Comparison of ENCODE assay signal across 1 cellular context in the genomic region with DNA sequence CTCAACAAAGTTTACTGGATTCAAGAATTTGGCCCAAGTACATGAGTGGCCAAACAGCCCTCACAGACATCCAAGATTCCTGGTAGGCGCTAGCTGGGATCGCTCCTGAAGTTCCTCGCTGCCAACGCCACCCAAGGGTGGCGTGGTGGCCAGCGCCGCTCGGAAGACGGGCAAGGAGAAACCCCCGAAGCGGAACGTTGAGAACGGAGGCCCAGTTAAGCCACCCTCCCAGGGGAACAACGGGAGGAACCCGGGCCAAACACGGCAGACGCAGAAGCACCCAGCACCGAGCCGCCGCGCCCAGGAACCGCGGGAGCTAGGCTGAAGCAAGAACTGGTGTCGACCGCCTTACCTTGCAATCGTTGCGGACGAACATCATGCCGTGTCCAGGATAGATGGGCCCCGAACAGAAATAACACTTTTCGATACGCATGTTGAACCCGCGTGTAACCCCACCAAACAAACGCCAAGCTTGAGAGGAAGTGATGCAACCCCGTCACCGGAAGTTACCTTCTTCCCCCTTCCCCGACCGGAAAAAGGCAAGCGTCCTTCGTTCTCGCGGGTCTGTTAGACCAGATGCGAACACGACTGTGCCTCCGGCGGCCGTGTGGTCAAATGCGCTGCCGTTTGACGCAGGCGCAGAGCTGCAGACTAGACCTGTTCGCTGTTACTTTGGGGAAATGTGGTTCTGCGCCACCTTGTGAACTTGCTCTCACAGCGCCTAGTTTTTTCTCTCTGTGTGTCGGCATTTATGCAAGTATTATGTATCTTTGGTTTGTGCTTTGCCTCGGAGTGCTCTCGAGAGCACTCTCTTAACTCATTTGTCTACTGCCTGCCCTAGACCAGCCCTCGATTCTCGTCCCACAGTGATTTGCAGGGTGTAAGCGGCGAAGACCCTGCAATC.
TF ChIP-seq lines count a peak whose summit lies in the region.

A gene (minus strand): TSS at position 484 of the 904 bp plus-strand sequence. CDS start 51 bp downstream, at position 433.

TF ChIP-seq in GM12878, 131 proteins besides CTCF, POLR2A, EP300 and RAD21 (continued from another document and continues in another):
- TF ChIP-seq, protein P1, sequence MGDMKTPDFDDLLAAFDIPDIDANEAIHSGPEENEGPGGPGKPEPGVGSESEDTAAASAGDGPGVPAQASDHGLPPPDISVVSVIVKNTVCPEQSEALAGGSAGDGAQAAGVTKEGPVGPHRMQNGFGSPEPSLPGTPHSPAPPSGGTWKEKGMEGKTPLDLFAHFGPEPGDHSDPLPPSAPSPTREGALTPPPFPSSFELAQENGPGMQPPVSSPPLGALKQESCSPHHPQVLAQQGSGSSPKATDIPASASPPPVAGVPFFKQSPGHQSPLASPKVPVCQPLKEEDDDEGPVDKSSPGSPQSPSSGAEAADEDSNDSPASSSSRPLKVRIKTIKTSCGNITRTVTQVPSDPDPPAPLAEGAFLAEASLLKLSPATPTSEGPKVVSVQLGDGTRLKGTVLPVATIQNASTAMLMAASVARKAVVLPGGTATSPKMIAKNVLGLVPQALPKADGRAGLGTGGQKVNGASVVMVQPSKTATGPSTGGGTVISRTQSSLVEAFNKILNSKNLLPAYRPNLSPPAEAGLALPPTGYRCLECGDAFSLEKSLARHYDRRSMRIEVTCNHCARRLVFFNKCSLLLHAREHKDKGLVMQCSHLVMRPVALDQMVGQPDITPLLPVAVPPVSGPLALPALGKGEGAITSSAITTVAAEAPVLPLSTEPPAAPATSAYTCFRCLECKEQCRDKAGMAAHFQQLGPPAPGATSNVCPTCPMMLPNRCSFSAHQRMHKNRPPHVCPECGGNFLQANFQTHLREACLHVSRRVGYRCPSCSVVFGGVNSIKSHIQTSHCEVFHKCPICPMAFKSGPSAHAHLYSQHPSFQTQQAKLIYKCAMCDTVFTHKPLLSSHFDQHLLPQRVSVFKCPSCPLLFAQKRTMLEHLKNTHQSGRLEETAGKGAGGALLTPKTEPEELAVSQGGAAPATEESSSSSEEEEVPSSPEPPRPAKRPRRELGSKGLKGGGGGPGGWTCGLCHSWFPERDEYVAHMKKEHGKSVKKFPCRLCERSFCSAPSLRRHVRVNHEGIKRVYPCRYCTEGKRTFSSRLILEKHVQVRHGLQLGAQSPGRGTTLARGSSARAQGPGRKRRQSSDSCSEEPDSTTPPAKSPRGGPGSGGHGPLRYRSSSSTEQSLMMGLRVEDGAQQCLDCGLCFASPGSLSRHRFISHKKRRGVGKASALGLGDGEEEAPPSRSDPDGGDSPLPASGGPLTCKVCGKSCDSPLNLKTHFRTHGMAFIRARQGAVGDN (IDR thresholded peaks at IDR 0.05) = peak; percentile 92
- TF ChIP-seq, protein P2, sequence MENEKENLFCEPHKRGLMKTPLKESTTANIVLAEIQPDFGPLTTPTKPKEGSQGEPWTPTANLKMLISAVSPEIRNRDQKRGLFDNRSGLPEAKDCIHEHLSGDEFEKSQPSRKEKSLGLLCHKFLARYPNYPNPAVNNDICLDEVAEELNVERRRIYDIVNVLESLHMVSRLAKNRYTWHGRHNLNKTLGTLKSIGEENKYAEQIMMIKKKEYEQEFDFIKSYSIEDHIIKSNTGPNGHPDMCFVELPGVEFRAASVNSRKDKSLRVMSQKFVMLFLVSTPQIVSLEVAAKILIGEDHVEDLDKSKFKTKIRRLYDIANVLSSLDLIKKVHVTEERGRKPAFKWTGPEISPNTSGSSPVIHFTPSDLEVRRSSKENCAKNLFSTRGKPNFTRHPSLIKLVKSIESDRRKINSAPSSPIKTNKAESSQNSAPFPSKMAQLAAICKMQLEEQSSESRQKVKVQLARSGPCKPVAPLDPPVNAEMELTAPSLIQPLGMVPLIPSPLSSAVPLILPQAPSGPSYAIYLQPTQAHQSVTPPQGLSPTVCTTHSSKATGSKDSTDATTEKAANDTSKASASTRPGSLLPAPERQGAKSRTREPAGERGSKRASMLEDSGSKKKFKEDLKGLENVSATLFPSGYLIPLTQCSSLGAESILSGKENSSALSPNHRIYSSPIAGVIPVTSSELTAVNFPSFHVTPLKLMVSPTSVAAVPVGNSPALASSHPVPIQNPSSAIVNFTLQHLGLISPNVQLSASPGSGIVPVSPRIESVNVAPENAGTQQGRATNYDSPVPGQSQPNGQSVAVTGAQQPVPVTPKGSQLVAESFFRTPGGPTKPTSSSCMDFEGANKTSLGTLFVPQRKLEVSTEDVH (IDR thresholded peaks at IDR 0.05; ENCODE audit: low read depth, partially characterized antibody) = peak; percentile 85
- no peak for TF ChIP-seq ZSCAN29 (IDR thresholded peaks at IDR 0.05)
- no peak for TF ChIP-seq SUZ12 (IDR thresholded peaks at IDR 0.05; ENCODE audit: unreplicated experiment)
- TF ChIP-seq, protein P3, sequence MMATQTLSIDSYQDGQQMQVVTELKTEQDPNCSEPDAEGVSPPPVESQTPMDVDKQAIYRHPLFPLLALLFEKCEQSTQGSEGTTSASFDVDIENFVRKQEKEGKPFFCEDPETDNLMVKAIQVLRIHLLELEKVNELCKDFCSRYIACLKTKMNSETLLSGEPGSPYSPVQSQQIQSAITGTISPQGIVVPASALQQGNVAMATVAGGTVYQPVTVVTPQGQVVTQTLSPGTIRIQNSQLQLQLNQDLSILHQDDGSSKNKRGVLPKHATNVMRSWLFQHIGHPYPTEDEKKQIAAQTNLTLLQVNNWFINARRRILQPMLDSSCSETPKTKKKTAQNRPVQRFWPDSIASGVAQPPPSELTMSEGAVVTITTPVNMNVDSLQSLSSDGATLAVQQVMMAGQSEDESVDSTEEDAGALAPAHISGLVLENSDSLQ (IDR thresholded peaks at IDR 0.05) = peak; percentile 58; the same call in 1 of the 2 replicates
- peak; percentile 71 for TF ChIP-seq SMARCA5 (IDR thresholded peaks at IDR 0.05)
- TF ChIP-seq, protein P4, sequence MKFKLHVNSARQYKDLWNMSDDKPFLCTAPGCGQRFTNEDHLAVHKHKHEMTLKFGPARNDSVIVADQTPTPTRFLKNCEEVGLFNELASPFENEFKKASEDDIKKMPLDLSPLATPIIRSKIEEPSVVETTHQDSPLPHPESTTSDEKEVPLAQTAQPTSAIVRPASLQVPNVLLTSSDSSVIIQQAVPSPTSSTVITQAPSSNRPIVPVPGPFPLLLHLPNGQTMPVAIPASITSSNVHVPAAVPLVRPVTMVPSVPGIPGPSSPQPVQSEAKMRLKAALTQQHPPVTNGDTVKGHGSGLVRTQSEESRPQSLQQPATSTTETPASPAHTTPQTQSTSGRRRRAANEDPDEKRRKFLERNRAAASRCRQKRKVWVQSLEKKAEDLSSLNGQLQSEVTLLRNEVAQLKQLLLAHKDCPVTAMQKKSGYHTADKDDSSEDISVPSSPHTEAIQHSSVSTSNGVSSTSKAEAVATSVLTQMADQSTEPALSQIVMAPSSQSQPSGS (IDR thresholded peaks at IDR 0.05; ENCODE audit: low read length) = peak; percentile 64
- no peak for TF ChIP-seq TCF12 (IDR thresholded peaks at IDR 0.05; ENCODE audit: low read depth, low read length)
- TF ChIP-seq POLR2AphosphoS5 (IDR thresholded peaks at IDR 0.05; ENCODE audit: low read length) = peak; percentile 96
- TF ChIP-seq, protein P5, sequence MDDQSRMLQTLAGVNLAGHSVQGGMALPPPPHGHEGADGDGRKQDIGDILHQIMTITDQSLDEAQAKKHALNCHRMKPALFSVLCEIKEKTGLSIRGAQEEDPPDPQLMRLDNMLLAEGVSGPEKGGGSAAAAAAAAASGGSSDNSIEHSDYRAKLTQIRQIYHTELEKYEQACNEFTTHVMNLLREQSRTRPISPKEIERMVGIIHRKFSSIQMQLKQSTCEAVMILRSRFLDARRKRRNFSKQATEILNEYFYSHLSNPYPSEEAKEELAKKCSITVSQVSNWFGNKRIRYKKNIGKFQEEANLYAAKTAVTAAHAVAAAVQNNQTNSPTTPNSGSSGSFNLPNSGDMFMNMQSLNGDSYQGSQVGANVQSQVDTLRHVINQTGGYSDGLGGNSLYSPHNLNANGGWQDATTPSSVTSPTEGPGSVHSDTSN (IDR thresholded peaks at IDR 0.05; ENCODE audit: insufficient replicate concordance, low read depth, low read length) = no peak
- peak; percentile 83; the same call in 1 of the 2 replicates for TF ChIP-seq NBN (IDR thresholded peaks at IDR 0.05)
- TF ChIP-seq, protein P6, sequence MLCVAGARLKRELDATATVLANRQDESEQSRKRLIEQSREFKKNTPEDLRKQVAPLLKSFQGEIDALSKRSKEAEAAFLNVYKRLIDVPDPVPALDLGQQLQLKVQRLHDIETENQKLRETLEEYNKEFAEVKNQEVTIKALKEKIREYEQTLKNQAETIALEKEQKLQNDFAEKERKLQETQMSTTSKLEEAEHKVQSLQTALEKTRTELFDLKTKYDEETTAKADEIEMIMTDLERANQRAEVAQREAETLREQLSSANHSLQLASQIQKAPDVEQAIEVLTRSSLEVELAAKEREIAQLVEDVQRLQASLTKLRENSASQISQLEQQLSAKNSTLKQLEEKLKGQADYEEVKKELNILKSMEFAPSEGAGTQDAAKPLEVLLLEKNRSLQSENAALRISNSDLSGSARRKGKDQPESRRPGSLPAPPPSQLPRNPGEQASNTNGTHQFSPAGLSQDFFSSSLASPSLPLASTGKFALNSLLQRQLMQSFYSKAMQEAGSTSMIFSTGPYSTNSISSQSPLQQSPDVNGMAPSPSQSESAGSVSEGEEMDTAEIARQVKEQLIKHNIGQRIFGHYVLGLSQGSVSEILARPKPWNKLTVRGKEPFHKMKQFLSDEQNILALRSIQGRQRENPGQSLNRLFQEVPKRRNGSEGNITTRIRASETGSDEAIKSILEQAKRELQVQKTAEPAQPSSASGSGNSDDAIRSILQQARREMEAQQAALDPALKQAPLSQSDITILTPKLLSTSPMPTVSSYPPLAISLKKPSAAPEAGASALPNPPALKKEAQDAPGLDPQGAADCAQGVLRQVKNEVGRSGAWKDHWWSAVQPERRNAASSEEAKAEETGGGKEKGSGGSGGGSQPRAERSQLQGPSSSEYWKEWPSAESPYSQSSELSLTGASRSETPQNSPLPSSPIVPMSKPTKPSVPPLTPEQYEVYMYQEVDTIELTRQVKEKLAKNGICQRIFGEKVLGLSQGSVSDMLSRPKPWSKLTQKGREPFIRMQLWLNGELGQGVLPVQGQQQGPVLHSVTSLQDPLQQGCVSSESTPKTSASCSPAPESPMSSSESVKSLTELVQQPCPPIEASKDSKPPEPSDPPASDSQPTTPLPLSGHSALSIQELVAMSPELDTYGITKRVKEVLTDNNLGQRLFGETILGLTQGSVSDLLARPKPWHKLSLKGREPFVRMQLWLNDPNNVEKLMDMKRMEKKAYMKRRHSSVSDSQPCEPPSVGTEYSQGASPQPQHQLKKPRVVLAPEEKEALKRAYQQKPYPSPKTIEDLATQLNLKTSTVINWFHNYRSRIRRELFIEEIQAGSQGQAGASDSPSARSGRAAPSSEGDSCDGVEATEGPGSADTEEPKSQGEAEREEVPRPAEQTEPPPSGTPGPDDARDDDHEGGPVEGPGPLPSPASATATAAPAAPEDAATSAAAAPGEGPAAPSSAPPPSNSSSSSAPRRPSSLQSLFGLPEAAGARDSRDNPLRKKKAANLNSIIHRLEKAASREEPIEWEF (IDR thresholded peaks at IDR 0.05; ENCODE audit: insufficient replicate concordance, low read depth, low read length) = no peak
- TF ChIP-seq PML (IDR thresholded peaks at IDR 0.05; ENCODE audit: low read length) = peak; percentile 80
- peak; percentile 66; the same call in 1 of the 2 replicates for TF ChIP-seq ASH2L (IDR thresholded peaks at IDR 0.05; ENCODE audit: borderline replicate concordance, low read depth)
- TF ChIP-seq EZH2 (IDR thresholded peaks at IDR 0.05; ENCODE audit: borderline replicate concordance, control insufficient read depth, low read depth, low read length) = no peak
- no peak for TF ChIP-seq RAD51 (IDR thresholded peaks at IDR 0.05)
- TF ChIP-seq NFYA (IDR thresholded peaks at IDR 0.05; ENCODE audit: borderline replicate concordance, low read depth, low read length) = no peak
- no peak for TF ChIP-seq FOS (IDR thresholded peaks at IDR 0.05; ENCODE audit: borderline replicate concordance, extremely low read depth, insufficient read length)
- TF ChIP-seq NFIC (IDR thresholded peaks at IDR 0.05; ENCODE audit: low read depth, low read length) = no peak
- TF ChIP-seq ZNF24 (IDR thresholded peaks at IDR 0.05) = no peak
- TF ChIP-seq BRCA1 (IDR thresholded peaks at IDR 0.05; ENCODE audit: low read depth, low read length) = peak; percentile 66
- TF ChIP-seq SP1 (IDR thresholded peaks at IDR 0.05; ENCODE audit: low read depth, low read length) = peak; percentile 22
- TF ChIP-seq EED (IDR thresholded peaks at IDR 0.05; ENCODE audit: low read depth) = no peak
- TF ChIP-seq ZNF207 (IDR thresholded peaks at IDR 0.05; ENCODE audit: borderline replicate concordance) = peak; percentile 69; the same call in 1 of the 2 replicates
- TF ChIP-seq RCOR1 (conservative IDR thresholded peaks at IDR 0.05; ENCODE audit: low read depth, low read length) = 0 out of 2 replicates have a peak, but pooled peaks have one; percentile 38
- TF ChIP-seq ZZZ3 (IDR thresholded peaks at IDR 0.05; ENCODE audit: control insufficient read depth, insufficient read length, low read depth) = no peak
- peak; percentile 17 for TF ChIP-seq SIX5 (IDR thresholded peaks at IDR 0.05; ENCODE audit: low read depth, low read length, severe bottlenecking)
- no peak for TF ChIP-seq ZNF274 (IDR thresholded peaks at IDR 0.05; ENCODE audit: insufficient read depth, insufficient read length)
- TF ChIP-seq, protein P7, sequence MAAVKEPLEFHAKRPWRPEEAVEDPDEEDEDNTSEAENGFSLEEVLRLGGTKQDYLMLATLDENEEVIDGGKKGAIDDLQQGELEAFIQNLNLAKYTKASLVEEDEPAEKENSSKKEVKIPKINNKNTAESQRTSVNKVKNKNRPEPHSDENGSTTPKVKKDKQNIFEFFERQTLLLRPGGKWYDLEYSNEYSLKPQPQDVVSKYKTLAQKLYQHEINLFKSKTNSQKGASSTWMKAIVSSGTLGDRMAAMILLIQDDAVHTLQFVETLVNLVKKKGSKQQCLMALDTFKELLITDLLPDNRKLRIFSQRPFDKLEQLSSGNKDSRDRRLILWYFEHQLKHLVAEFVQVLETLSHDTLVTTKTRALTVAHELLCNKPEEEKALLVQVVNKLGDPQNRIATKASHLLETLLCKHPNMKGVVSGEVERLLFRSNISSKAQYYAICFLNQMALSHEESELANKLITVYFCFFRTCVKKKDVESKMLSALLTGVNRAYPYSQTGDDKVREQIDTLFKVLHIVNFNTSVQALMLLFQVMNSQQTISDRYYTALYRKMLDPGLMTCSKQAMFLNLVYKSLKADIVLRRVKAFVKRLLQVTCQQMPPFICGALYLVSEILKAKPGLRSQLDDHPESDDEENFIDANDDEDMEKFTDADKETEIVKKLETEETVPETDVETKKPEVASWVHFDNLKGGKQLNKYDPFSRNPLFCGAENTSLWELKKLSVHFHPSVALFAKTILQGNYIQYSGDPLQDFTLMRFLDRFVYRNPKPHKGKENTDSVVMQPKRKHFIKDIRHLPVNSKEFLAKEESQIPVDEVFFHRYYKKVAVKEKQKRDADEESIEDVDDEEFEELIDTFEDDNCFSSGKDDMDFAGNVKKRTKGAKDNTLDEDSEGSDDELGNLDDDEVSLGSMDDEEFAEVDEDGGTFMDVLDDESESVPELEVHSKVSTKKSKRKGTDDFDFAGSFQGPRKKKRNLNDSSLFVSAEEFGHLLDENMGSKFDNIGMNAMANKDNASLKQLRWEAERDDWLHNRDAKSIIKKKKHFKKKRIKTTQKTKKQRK (IDR thresholded peaks at IDR 0.05; ENCODE audit: low read depth, low read length) = no peak
